Comparison of ENCODE assay signal across 10 cellular contexts in the genomic region with DNA sequence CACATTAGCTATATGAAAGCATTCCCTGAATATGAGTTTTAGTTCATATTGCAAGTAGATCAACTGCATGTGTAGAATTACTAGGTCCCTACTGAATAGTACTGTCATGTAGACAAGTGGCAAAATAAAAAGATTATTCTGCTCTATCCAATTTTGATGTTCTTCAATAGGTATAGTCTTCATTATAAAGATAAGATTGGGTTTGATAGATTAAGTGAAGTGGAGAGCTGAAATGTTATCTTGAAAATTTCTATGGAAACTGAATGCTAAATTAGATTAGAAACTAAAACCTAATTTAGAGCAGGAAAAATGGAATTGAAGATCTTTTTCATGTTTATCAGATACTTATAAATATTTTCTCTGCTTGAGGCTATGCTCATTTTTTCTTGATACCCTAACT.
"Had no signal": no experiment of that assay in that cellular context is flagged by ENCODE, and none has a peak within 500 bp of the region (broad histone marks: within the 10 kb centered on the region; RNA-seq: fewer than 3 reads in every experiment).

No MANE protein-coding gene starts in this region.

- ATAC-seq: GM23338 had no signal

- H3K27ac Mint-ChIP-seq: GM23338, H9, HFFc6 had no signal

- H3K9me3 ChIP-seq: HAP-1 had no signal

- H3K9me3 Mint-ChIP-seq: GM23338, H9 had no signal

- H3K4me1 ChIP-seq: HAP-1 had no signal

- H2AFZ ChIP-seq: GM23248, GM23338 had no signal

- FAIRE-seq: H1, H54 had no signal

- H3K4me1 Mint-ChIP-seq: GM23338, H9 had no signal

- H3K27ac ChIP-seq: GM23248 had no signal

- DNase-seq: GM23248, GOT3, H7, H9, HCEC 1CT, HFFc6 had no signal

- H3K36me3 ChIP-seq: HAP-1 had no signal

- H3K9ac ChIP-seq: GM23248 had no signal

- H3K4me3 Mint-ChIP-seq: GM23338, H9, HFFc6 had no signal

- H3K4me3 ChIP-seq: GM23248, GM23338, HAP-1 had no signal

- H3K4me2 ChIP-seq: GM23338 had no signal
